In genomic region chr1:175277778-175278177, GRCh38 we compare ENCODE assay signal across 25 cellular contexts.
"Had no signal": no experiment of that assay in that cellular context is flagged by ENCODE, and none has a peak within 500 bp of the region (broad histone marks: within the 10 kb centered on the region; RNA-seq: fewer than 3 reads in every experiment).

No MANE protein-coding gene starts in this region.

- DNase-seq: activated CD4-positive, alpha-beta memory T cell treated with anti-CD3 and anti-CD28 coated beads for 36 hours; activated CD4-positive, alpha-beta T cell treated with anti-CD3 and anti-CD28 coated beads, Interleukin-2, amount 10 ng/mL, durations not matched to agents 7 days and 5 days; activated CD4-positive, CD25-positive, alpha-beta regulatory T cell; activated CD8-positive, alpha-beta memory T cell treated with anti-CD3 and anti-CD28 coated beads for 24 hours; activated effector memory CD4-positive, alpha-beta T cell treated with anti-CD3 and anti-CD28 coated beads, Interleukin-2, amount 50 U/mL, for 16 hours; activated naive CD4-positive, alpha-beta T cell treated with Interleukin-2 at 50 U/mL for 16 hours; activated naive CD8-positive, alpha-beta T cell treated with anti-CD3 and anti-CD28 coated beads, Interleukin-2, amount 50 U/mL, for 24 hours; activated T-cell treated with anti-CD3 and anti-CD28 coated beads, Interleukin-2, amount 50 U/mL, for 4 hours; amygdala; brain microvascular endothelial cell; MG63; MV-4-11; NCI-H1092 treated with DMSO at 0.1 percent for 48 hours; NCI-H1436; NCI-H1694 treated with DMSO at 0.1 percent for 48 hours; NCI-H2081; NCI-H510A treated with DMSO at 0.1 percent for 48 hours; PC-9; T-cell; T-helper 2 cell; T1000 had no signal

- H3K27me3 ChIP-seq: brain microvascular endothelial cell, cardiac muscle cell had no signal

- H3K27ac ChIP-seq: brain microvascular endothelial cell, cardiac muscle cell, PC-9, SK-N-MC had no signal

- H3K9me3 ChIP-seq: MG63 had no signal

- FAIRE-seq: TTC549 had no signal

- H3K4me3 ChIP-seq: cardiac muscle cell, MG63, PC-9, SK-N-MC had no signal

- H3K4me2 ChIP-seq: PC-9 had no signal

- ATAC-seq: activated naive CD4-positive, alpha-beta T cell treated with anti-CD3 and anti-CD28 coated beads, Interleukin-2, amount 50 U/mL, for 72 hours; activated naive CD8-positive, alpha-beta T cell treated with anti-CD3 and anti-CD28 coated beads, Interleukin-2, amount 50 U/mL, for 24 hours; activated T-cell treated with anti-CD3 and anti-CD28 coated beads, Interleukin-2, amount 50 U/mL, for 4 hours; T-cell had no signal

- H3K36me3 ChIP-seq: brain microvascular endothelial cell, cardiac muscle cell, MG63 had no signal

- H2AFZ ChIP-seq: PC-9 had no signal
